ENCODE assay signal across 20 cellular contexts in genomic region chr18:64720781-64721464, GRCh38.
DNase-seq lines count a peak whose midpoint lies in the region; ATAC-seq and TF ChIP-seq lines count a peak whose summit lies in the region.
"Had no signal": no experiment of that assay in that cellular context is flagged by ENCODE, and none has a peak within 500 bp of the region (broad histone marks: within the 10 kb centered on the region; RNA-seq: fewer than 3 reads in every experiment).

No MANE protein-coding gene starts in this region.

- H3K4me3 Mint-ChIP-seq in HFFc6: no peak overlapping the region
- H3K4me3 Mint-ChIP-seq: T-helper 1 cell treated with Interleukin-12 subunit alpha and Interleukin-12 subunit beta and Interleukin-4 antibody, amounts not matched to agents 30 μg/mL and 1 μg/mL, for 36 hours had no signal

- H3K4me3 ChIP-seq in mucosa of rectum (ENCODE audit: low read length in 2 of 2) (peak overlapping the region; percentile 58 to 68), tibial artery (no peak overlapping the region)
- H3K4me3 ChIP-seq: coronary artery, GM12878, GM23248, lower lobe of right lung had no signal

- no peaks in the 10 kb centered on the region for H3K27me3 Mint-ChIP-seq in HFFc6 (ENCODE audit: insufficient read depth)

- H3K27ac ChIP-seq in mucosa of rectum (ENCODE audit: low read depth in 2 of 2, low read length in 2 of 2) (peak overlapping the region; percentile 42 to 52), tibial artery (no peak overlapping the region)
- H3K27ac ChIP-seq: C4-2B, coronary artery, GM23248, lower lobe of right lung, testis, VCaP had no signal

- ATAC-seq in GM18511 (IDR thresholded peaks at IDR 0.05; ENCODE audit: unreplicated experiment): no peak
- ATAC-seq: GM12878, lower lobe of right lung, sciatic nerve had no signal

- H3K9ac ChIP-seq in mucosa of rectum (ENCODE audit: low read depth in 1 of 2, low read length in 2 of 2): peak overlapping the region in 1 of 2 donors; percentile 62
- H3K9ac ChIP-seq: GM23248 had no signal

- H3K4me1 ChIP-seq in mucosa of rectum (ENCODE audit: control insufficient read depth in 2 of 2, insufficient read depth in 2 of 2, low read length in 2 of 2) (peaks cover 0 to 7% of the 10 kb centered on the region in 2 donors), tibial artery (no peaks in the 10 kb centered on the region)
- H3K4me1 ChIP-seq: lower lobe of right lung, testis had no signal

- TF ChIP-seq CTCF in HFFc6 (IDR thresholded peaks at IDR 0.05) (no peak), tibial artery (IDR thresholded peaks at IDR 0.05) (no peak)

- H3K27me3 ChIP-seq in mucosa of rectum (ENCODE audit: control insufficient read depth in 2 of 2, insufficient read depth in 2 of 2, low read length in 2 of 2) (no peaks in the 10 kb centered on the region), tibial artery (no peaks in the 10 kb centered on the region)
- H3K27me3 ChIP-seq: testis had no signal

- intact Hi-C loops in tibial artery (cut with DNase I; ENCODE audit: low total_unique reads): no loop called here

- no peaks in the 10 kb centered on the region for H3K9me3 ChIP-seq in mucosa of rectum (ENCODE audit: control insufficient read depth in 2 of 2, low read length in 2 of 2)
- H3K9me3 ChIP-seq in tibial artery: no peaks in the 10 kb centered on the region
- H3K9me3 ChIP-seq: lower lobe of right lung, testis had no signal

- no peaks in the 10 kb centered on the region for H3K36me3 ChIP-seq in mucosa of rectum (ENCODE audit: control insufficient read depth in 2 of 2, insufficient read depth in 2 of 2, low read length in 2 of 2)
- H3K36me3 ChIP-seq in tibial artery: no peaks in the 10 kb centered on the region
- H3K36me3 ChIP-seq: lower lobe of right lung had no signal

- H3K4me1 Mint-ChIP-seq in HFFc6 (ENCODE audit: low read depth): no peaks in the 10 kb centered on the region

- H3K9me3 Mint-ChIP-seq in HFFc6: peaks cover 26% of the 10 kb centered on the region

- no peaks in the 10 kb centered on the region for H3K36me3 Mint-ChIP-seq in HFFc6 (ENCODE audit: low read depth)

- peak; percentile 53 for DNase-seq in DMS153 (lab: John Stamatoyannopoulos, UW)
- DNase-seq in HuH-7 (ENCODE audit: low spot score): peak; percentile 0
- peak; percentile 55 for DNase-seq in cerebellar cortex (ENCODE audit: low spot score)
- no peak for DNase-seq in HFFc6
- no peak for DNase-seq in activated CD4-positive, CD25-positive, alpha-beta regulatory T cell treated with anti-CD3 and anti-CD28 coated beads, Interleukin-2, amount 50 U/mL, for 72 hours
- DNase-seq in tibial artery: no peak
- DNase-seq: activated CD8-positive, alpha-beta memory T cell treated with anti-CD3 and anti-CD28 coated beads, Interleukin-2, amount 50 U/mL, for 48 hours; GM23248; lower lobe of right lung; NCI-H2081 treated with DMSO at 0.1 percent for 48 hours; NCI-H446 treated with DMSO at 0.1 percent for 48 hours; testis had no signal

- H3K27ac Mint-ChIP-seq in HFFc6: no peak overlapping the region
- H3K27ac Mint-ChIP-seq: T-helper 1 cell treated with Interleukin-12 subunit alpha and Interleukin-12 subunit beta and Interleukin-4 antibody, amounts not matched to agents 30 μg/mL and 1 μg/mL, for 36 hours had no signal

Comparison
In these comparisons a context has a peak if more than half of its experiments do, and no peak if none do; other contexts are left out.
1. DNase-seq: peak in DMS153 (single experiment), HuH-7 (single experiment) and cerebellar cortex (single experiment); none in HFFc6 (single experiment), activated CD4-positive, CD25-positive, alpha-beta regulatory T cell treated with anti-CD3 and anti-CD28 coated beads, Interleukin-2, amount 50 U/mL, for 72 hours (single experiment) and tibial artery (0 of 2).
2. H3K27ac ChIP-seq: peak in mucosa of rectum (2 of 2); none in tibial artery (0 of 2).
3. H3K4me3 ChIP-seq: peak in mucosa of rectum (2 of 2); none in tibial artery (0 of 2).